In the genomic region with DNA sequence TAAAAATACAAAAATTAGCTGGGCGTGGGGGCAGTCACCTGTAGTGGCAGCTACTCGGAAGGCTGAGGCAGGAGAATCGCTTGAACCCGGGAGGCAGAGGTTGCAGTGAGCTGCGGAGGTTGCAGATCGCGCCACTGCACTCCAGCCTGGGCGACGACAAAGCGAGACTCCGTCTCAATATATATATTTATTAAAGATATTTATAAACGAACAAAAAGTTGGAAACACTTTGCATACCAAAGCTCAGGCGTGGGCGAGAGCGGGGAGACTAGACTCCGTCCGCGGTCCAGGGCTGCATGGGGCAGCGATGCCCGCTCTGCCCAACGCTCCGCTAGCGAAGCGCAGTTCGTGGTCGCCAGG, we compare ENCODE assay signal across 9 cellular contexts. TPM values are rescaled to one million over a fixed set of nuclear protein-coding genes. Genes with fewer than 3 reads are reported as not detected.
A peak's percentile ranks its signal among the peaks of the same experiment; 100 is the strongest.
DNase-seq lines count a peak whose midpoint lies in the region; ATAC-seq and TF ChIP-seq lines count a peak whose summit lies in the region.
"Had no signal": no experiment of that assay in that cellular context is flagged by ENCODE, and none has a peak within 500 bp of the region (broad histone marks: within the 10 kb centered on the region; RNA-seq: fewer than 3 reads in every experiment).

No MANE protein-coding gene starts in this region.

- H3K9me3 Mint-ChIP-seq in T-helper 2 cell treated with Interferon-gamma antibody and Interleukin-4, amounts not matched to agents 5 μg/mL and 100 μg/mL, for 36 hours, result no peaks in the 10 kb centered on the region
- no peaks in the 10 kb centered on the region for H3K9me3 Mint-ChIP-seq in stimulated activated naive CD8-positive, alpha-beta T cell treated with anti-CD3 and anti-CD28 coated beads, Interleukin-15, amount 100 ng/mL, for 72 hours

- H3K4me1 ChIP-seq in adrenal gland (replicated peaks in 1 of 2) (peaks cover 0 to 4% of the 10 kb centered on the region in 2 donors), left lung (peaks cover 0 to 9% of the 10 kb centered on the region in 2 donors)

- TF ChIP-seq CTCF in adrenal gland (IDR thresholded peaks at IDR 0.05) (no peak), left lung (IDR thresholded peaks at IDR 0.05) (no peak)

- H3K9me3 ChIP-seq in adrenal gland (replicated peaks in 1 of 3), result no peaks in the 10 kb centered on the region
- H3K9me3 ChIP-seq in left lung, result no peaks in the 10 kb centered on the region

- H3K36me3 Mint-ChIP-seq in T-helper 2 cell treated with Interferon-gamma antibody and Interleukin-4, amounts not matched to agents 5 μg/mL and 100 μg/mL, for 36 hours (ENCODE audit: low read depth), result no peaks in the 10 kb centered on the region

- no peak for TF ChIP-seq POLR2A in adrenal gland (IDR thresholded peaks at IDR 0.05)

- H3K36me3 ChIP-seq in adrenal gland (replicated peaks in 1 of 2) (no peaks in the 10 kb centered on the region), left lung (no peaks in the 10 kb centered on the region)

- H3K4me1 Mint-ChIP-seq in T-helper 2 cell treated with Interferon-gamma antibody and Interleukin-4, amounts not matched to agents 5 μg/mL and 100 μg/mL, for 36 hours (ENCODE audit: low read depth), result peaks cover 7% of the 10 kb centered on the region
- peaks cover 14% of the 10 kb centered on the region for H3K4me1 Mint-ChIP-seq in stimulated activated naive CD8-positive, alpha-beta T cell treated with anti-CD3 and anti-CD28 coated beads, Interleukin-15, amount 100 ng/mL, for 72 hours

- peaks cover 6% of the 10 kb centered on the region for H3K27me3 Mint-ChIP-seq in T-helper 2 cell treated with Interferon-gamma antibody and Interleukin-4, amounts not matched to agents 5 μg/mL and 100 μg/mL, for 36 hours (ENCODE audit: low read depth)
- H3K27me3 Mint-ChIP-seq in stimulated activated naive CD8-positive, alpha-beta T cell treated with anti-CD3 and anti-CD28 coated beads, Interleukin-15, amount 100 ng/mL, for 72 hours, result peaks cover 23% of the 10 kb centered on the region

- no peak for ATAC-seq in left lung
- ATAC-seq in stimulated activated naive CD8-positive, alpha-beta T cell treated with anti-CD3 and anti-CD28 coated beads, Interleukin-15, amount 100 ng/mL, for 72 hours, result no peak

- intact Hi-C loops in adrenal gland (cut with DNase I) (loop anchor here in 1 of 2 donors (5.0 kb wide), 1 partner anchor 81 kb away; no protein-coding TSS in a partner anchor), left lung (cut with DNase I) (loop anchor here in 1 of 2 donors (2.0 kb wide), 1 partner anchor 79 kb away; no protein-coding TSS in a partner anchor)

- peak overlapping the region; percentile 60 for H3K27ac Mint-ChIP-seq in T-helper 2 cell treated with Interferon-gamma antibody and Interleukin-4, amounts not matched to agents 5 μg/mL and 100 μg/mL, for 36 hours
- H3K27ac Mint-ChIP-seq in stimulated activated naive CD8-positive, alpha-beta T cell treated with anti-CD3 and anti-CD28 coated beads, Interleukin-15, amount 100 ng/mL, for 72 hours, result no peak overlapping the region

- DNase-seq in T-helper 2 cell treated with Interferon-gamma antibody and Interleukin-4, amounts not matched to agents 5 μg/mL and 100 μg/mL, for 36 hours (ENCODE audit: low spot score), result no peak
- DNase-seq in T-helper 2 cell, result no peak
- no peak for DNase-seq in adrenal gland
- no peak for DNase-seq in left lung
- no peak for DNase-seq in stimulated activated naive CD8-positive, alpha-beta T cell treated with anti-CD3 and anti-CD28 coated beads, Interleukin-15, amount 100 ng/mL, for 72 hours
- no peak for DNase-seq in NCI-H2196 treated with DMSO at 0.1 percent for 48 hours (lab: John Stamatoyannopoulos, UW; ENCODE audit: unreplicated experiment)
- no peak for DNase-seq in stimulated activated naive CD4-positive, alpha-beta T cell (lab: John Stamatoyannopoulos, UW)
- no peak for DNase-seq in inferior parietal cortex (ENCODE audit: extremely low spot score)
- DNase-seq: NCI-H2081 treated with DMSO at 0.1 percent for 48 hours had no signal

- no peaks in the 10 kb centered on the region for H3K27me3 ChIP-seq in adrenal gland
- peaks cover 0 to 23% of the 10 kb centered on the region in 2 donors for H3K27me3 ChIP-seq in left lung

- WGBS in adrenal gland, 4 donors, result 66 to 76% (median 71%) methylated on average over 23 to 26 of the region's 26 CpGs

- H3K4me3 Mint-ChIP-seq in T-helper 2 cell treated with Interferon-gamma antibody and Interleukin-4, amounts not matched to agents 5 μg/mL and 100 μg/mL, for 36 hours, result peak overlapping the region; percentile 81
- peak overlapping the region; percentile 60 to 81 for H3K4me3 Mint-ChIP-seq in stimulated activated naive CD8-positive, alpha-beta T cell treated with anti-CD3 and anti-CD28 coated beads, Interleukin-15, amount 100 ng/mL, for 72 hours

- H3K4me3 ChIP-seq in adrenal gland, result peak overlapping the region in 2 of 4 donors; percentile 44 to 54
- peak overlapping the region; percentile 50 to 52 for H3K4me3 ChIP-seq in left lung

- H3K27ac ChIP-seq in adrenal gland (peak overlapping the region in 4 of 5 donors; percentile 59 to 79 (median 65)), left lung (no peak overlapping the region)

RNA-seq across cellular contexts. Expression of gene CRYGN, which starts 7.9 kb away (rescaled TPM):
- under 1 TPM in 3 of 8 donors, not detected in 5; 0.19 to 0.88 (median 0.41) TPM for total RNA-seq in adrenal gland
- under 1 TPM in 2 of 3 donors, not detected in 1; 0.56 to 0.67 TPM for polyA plus RNA-seq in adrenal gland
- total RNA-seq in left lung, result not detected

RNA-seq across cellular contexts. Expression of gene WDR86, which starts 38.0 kb away (rescaled TPM):
- total RNA-seq in adrenal gland (10 to 100 TPM in 2 of 8 donors, 1 to 10 TPM in 6; 1.4 to 16.7 (median 5.1) TPM), left lung (1 to 10 TPM in 1 of 2 donors, under 1 TPM in 1; 0.85 to 1.1 TPM)
- polyA plus RNA-seq in adrenal gland, result 1 to 10 TPM in 2 of 3 donors, not detected in 1; 5.5 to 7.5 TPM

Comparison
In these comparisons a context has a peak if more than half of its experiments do, and no peak if none do; other contexts are left out.
1. H3K27ac ChIP-seq: peak in adrenal gland (4 of 5); none in left lung (0 of 2).